Comparison of ENCODE assay signal across 27 cellular contexts in the genomic region with DNA sequence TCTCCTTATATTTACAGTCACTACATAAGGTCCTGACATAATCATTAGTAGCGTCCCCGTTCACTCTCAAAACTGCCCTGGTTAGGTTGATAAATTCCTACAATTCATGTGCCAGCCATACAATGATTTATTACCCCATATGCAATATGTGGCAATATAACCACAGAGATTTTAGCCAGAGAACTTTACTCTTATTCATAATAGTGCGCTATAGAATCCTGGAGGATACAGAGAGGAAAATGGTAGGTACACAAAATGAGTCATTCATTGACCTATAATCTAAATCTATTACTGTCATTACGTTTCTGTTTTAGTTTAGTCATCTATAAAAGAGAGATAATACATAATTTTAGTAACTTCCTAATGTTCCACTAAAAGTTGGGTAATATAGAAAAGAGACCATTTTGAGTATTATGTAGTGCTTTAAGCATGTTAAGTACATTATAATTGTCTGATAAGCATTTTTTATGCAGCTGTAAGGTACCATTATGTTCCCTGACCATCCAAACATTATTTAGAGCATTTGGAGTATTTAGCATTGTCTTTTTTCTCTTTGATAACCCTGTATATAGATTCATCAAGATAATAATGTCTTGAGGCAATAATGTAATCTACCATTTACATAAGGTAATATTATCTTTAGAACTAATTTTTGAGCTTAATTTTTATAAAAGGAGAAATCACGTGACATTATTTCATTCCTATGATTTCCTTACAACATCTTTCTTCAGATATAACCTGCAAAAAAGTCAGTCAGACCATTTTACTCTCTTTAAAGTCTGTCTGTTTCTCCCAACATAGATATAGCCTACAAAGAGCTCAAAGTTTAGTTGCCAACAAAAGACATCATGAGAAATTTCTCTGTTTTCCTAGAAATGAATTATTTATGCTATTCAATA.
DNase-seq lines count a peak whose midpoint lies in the region; ATAC-seq, FAIRE-seq and TF ChIP-seq lines count a peak whose summit lies in the region.
"Had no signal": no experiment of that assay in that cellular context is flagged by ENCODE, and none has a peak within 500 bp of the region (broad histone marks: within the 10 kb centered on the region; RNA-seq: fewer than 3 reads in every experiment).

No MANE protein-coding gene starts in this region.

- no peak for DNase-seq in SK-N-SH
- DNase-seq in PC-9 = peak in 1 of 2 experiments; percentile 86
- DNase-seq in epithelial cell of prostate (ENCODE audit: low read depth, low spot score) = no peak
- DNase-seq in heart left ventricle = no peak
- no peak for DNase-seq in heart right ventricle
- no peak for DNase-seq in activated CD8-positive, alpha-beta memory T cell treated with anti-CD3 and anti-CD28 coated beads for 24 hours
- DNase-seq in H54 (ENCODE audit: insufficient read length, low spot score) = no peak
- DNase-seq: activated CD4-positive, alpha-beta T cell treated with anti-CD3 and anti-CD28 coated beads, Interleukin-2, amount 50 U/mL, for 48 hours; activated CD4-positive, CD25-positive, alpha-beta regulatory T cell; BE2C; body of pancreas; DMS79 treated with DMSO at 0.1 percent for 48 hours; erythroblast; GM23248; Karpas-422; kidney; NCI-H1092; NCI-H187; NCI-H2171 treated with DMSO at 0.1 percent for 48 hours; NCI-H526 treated with DMSO at 0.1 percent for 48 hours; SHP77; sigmoid colon; stomach; SW 1271; trophoblast cell had no signal

- H2AFZ ChIP-seq in SK-N-SH (ENCODE audit: low read depth) = no peak overlapping the region
- no peak overlapping the region for H2AFZ ChIP-seq in PC-9
- H2AFZ ChIP-seq: GM23248 had no signal

- no peaks in the 10 kb centered on the region for H3F3A ChIP-seq in SK-N-SH (replicated peaks; ENCODE audit: insufficient read depth)
- peaks cover 10% of the 10 kb centered on the region for H3F3A ChIP-seq in PC-9 (ENCODE audit: insufficient read depth, low read depth)

- no peaks in the 10 kb centered on the region for H3K36me3 ChIP-seq in SK-N-SH (replicated peaks in 1 of 2; ENCODE audit: control insufficient read depth in 1 of 2, insufficient read depth in 2 of 2, low read length in 1 of 2)
- 0 out of 2 replicates have a peak, but pooled peaks cover 7% of the 10 kb centered on the region for H3K36me3 ChIP-seq in PC-9 (ENCODE audit: low read depth)
- H3K36me3 ChIP-seq in heart left ventricle = no peaks in the 10 kb centered on the region
- H3K36me3 ChIP-seq in heart right ventricle = no peaks in the 10 kb centered on the region
- H3K36me3 ChIP-seq: BE2C, sigmoid colon, stomach had no signal

- no peak for FAIRE-seq in H54 (lab: Jason Lieb, UNC)
- FAIRE-seq: kidney had no signal

- no peaks in the 10 kb centered on the region for H4K20me1 ChIP-seq in SK-N-SH (ENCODE audit: insufficient read depth)
- no peaks in the 10 kb centered on the region for H4K20me1 ChIP-seq in PC-9 (ENCODE audit: insufficient read depth)

- TF ChIP-seq RAD21 in SK-N-SH (IDR thresholded peaks at IDR 0.05; ENCODE audit: low read length) = no peak

- TF ChIP-seq CTCF in SK-N-SH (IDR thresholded peaks at IDR 0.05) (no peak), PC-9 (conservative IDR thresholded peaks at IDR 0.05) (no peak), heart left ventricle (IDR thresholded peaks at IDR 0.05) (no peak), heart right ventricle (IDR thresholded peaks at IDR 0.05) (no peak)

- H3K9me3 ChIP-seq in SK-N-SH = no peaks in the 10 kb centered on the region
- peaks cover 40% of the 10 kb centered on the region for H3K9me3 ChIP-seq in PC-9 (ENCODE audit: insufficient read depth, low read depth)
- peaks cover 0 to 12% (median under 1%) of the 10 kb centered on the region in 12 donors for H3K9me3 ChIP-seq in heart left ventricle
- H3K9me3 ChIP-seq in heart right ventricle = peaks cover 0 to 13% (median 0%) of the 10 kb centered on the region in 11 donors
- H3K9me3 ChIP-seq: BE2C, body of pancreas, sigmoid colon had no signal

- H3K4me2 ChIP-seq in SK-N-SH (no peak overlapping the region), PC-9 (peak overlapping the region; percentile 38)

- CTCF ChIA-PET in SK-N-SH (lab: Yijun Ruan, JAX) (no interaction called here), PC-9 (lab: Charles Lee) (no interaction called here)

- no TSS peak for BruUV-seq in PC-9 (replicated peaks; lab: Mats Ljungman, UMichigan)

- H3K4me3 ChIP-seq in SK-N-SH (ENCODE audit: low read depth in 2 of 2, low read length in 1 of 2) (no peak overlapping the region), PC-9 (no peak overlapping the region), heart left ventricle (no peak overlapping the region), heart right ventricle (no peak overlapping the region)
- H3K4me3 ChIP-seq: body of pancreas, GM23248, lung, sigmoid colon, stomach had no signal

- ATAC-seq in SK-N-SH treated with all-trans-retinoic acid at 6 μM for 48 hours (no peak), heart left ventricle (no peak), heart right ventricle (no peak)
- ATAC-seq: body of pancreas had no signal

- H3K4me1 ChIP-seq in SK-N-SH (ENCODE audit: control insufficient read depth in 1 of 2, insufficient read depth in 2 of 2, low read depth in 1 of 2, low read length in 1 of 2) (no peaks in the 10 kb centered on the region; a peak in 2 of 4 replicates), PC-9 (replicated peaks; ENCODE audit: insufficient read depth) (peaks cover 19% of the 10 kb centered on the region), heart left ventricle (no peaks in the 10 kb centered on the region), heart right ventricle (no peaks in the 10 kb centered on the region)
- H3K4me1 ChIP-seq: BE2C, body of pancreas had no signal

- no peak for TF ChIP-seq EP300 in SK-N-SH (IDR thresholded peaks at IDR 0.05; ENCODE audit: borderline replicate concordance in 1 of 2, low read depth in 1 of 2, low read length in 1 of 2)

- H3K9me2 ChIP-seq in SK-N-SH (no peaks in the 10 kb centered on the region), PC-9 (ENCODE audit: insufficient read depth) (no peaks in the 10 kb centered on the region)

- H3K27me3 ChIP-seq in SK-N-SH (ENCODE audit: insufficient read depth) = no peaks in the 10 kb centered on the region
- H3K27me3 ChIP-seq in PC-9 (ENCODE audit: insufficient read depth, low read depth) = no peaks in the 10 kb centered on the region
- no peaks in the 10 kb centered on the region for H3K27me3 ChIP-seq in heart left ventricle
- no peaks in the 10 kb centered on the region for H3K27me3 ChIP-seq in heart right ventricle
- H3K27me3 ChIP-seq: BE2C, body of pancreas, sigmoid colon, stomach had no signal

- TF ChIP-seq POLR2A in heart left ventricle (IDR thresholded peaks at IDR 0.05) = no peak
- no peak for TF ChIP-seq POLR2A in H54 (IDR thresholded peaks at IDR 0.05; ENCODE audit: low read depth, low read length)

- H3K79me2 ChIP-seq in SK-N-SH (ENCODE audit: insufficient read depth) (no peaks in the 10 kb centered on the region), PC-9 (ENCODE audit: low read depth) (no peaks in the 10 kb centered on the region)

- intact Hi-C loops in PC-9 (cut with micrococcal nuclease; ENCODE audit: unreplicated experiment) = no loop called here
- intact Hi-C loops in heart left ventricle (cut with DNase I) = no loop called here
- intact Hi-C loops in heart right ventricle (cut with DNase I) = no loop called here

- no peak overlapping the region for H3K9ac ChIP-seq in SK-N-SH
- H3K9ac ChIP-seq: GM23248 had no signal

- POLR2A ChIA-PET in SK-N-SH (lab: Yijun Ruan, JAX) = no interaction called here
- POLR2A ChIA-PET in PC-9 (lab: Charles Lee; ENCODE audit: unreplicated experiment) = no interaction called here

- H3K27ac ChIP-seq in SK-N-SH (ENCODE audit: low read depth in 2 of 2, low read length in 1 of 2) = no peak overlapping the region
- peak overlapping the region; percentile 64 for H3K27ac ChIP-seq in PC-9
- H3K27ac ChIP-seq in epithelial cell of prostate = peak overlapping the region; percentile 75
- H3K27ac ChIP-seq in heart left ventricle = no peak overlapping the region
- H3K27ac ChIP-seq in heart right ventricle = no peak overlapping the region
- H3K27ac ChIP-seq: body of pancreas, GM23248, stomach had no signal

- 56% methylated on average over 5 of the region's 5 CpGs for WGBS in SK-N-SH (ENCODE audit: low lambda C conversion rate)
- 78 to 91% (median 83%) methylated on average over 5 of the region's 5 CpGs for WGBS in heart left ventricle, 4 donors
- WGBS in heart right ventricle, 2 donors = 75 to 80% methylated on average over 5 of the region's 5 CpGs

TF ChIP-seq in SK-N-SH treated with all-trans-retinoic acid at 6 μM for 48 hours, 23 proteins besides CTCF, POLR2A, EP300 and RAD21 (continues in another document):
- no peak for TF ChIP-seq PPARA (CRISPR knock-in tag; IDR thresholded peaks at IDR 0.05; ENCODE audit: borderline replicate concordance)
- peak; percentile 92 for TF ChIP-seq ISL1 (CRISPR knock-in tag; IDR thresholded peaks at IDR 0.05)
- no peak for TF ChIP-seq SNAI2 (CRISPR knock-in tag; IDR thresholded peaks at IDR 0.05)
- TF ChIP-seq BACH2 (CRISPR knock-in tag; IDR thresholded peaks at IDR 0.05; ENCODE audit: borderline replicate concordance) = no peak

TF ChIP-seq in SK-N-SH, 30 proteins besides CTCF, POLR2A, EP300 and RAD21:
- TF ChIP-seq GATA2 (CRISPR knock-in tag; IDR thresholded peaks at IDR 0.05) (no peak), CHD2 (IDR thresholded peaks at IDR 0.05; ENCODE audit: low read length, partially characterized antibody) (no peak), NFIC (IDR thresholded peaks at IDR 0.05; ENCODE audit: borderline replicate concordance) (no peak), RCOR1 (IDR thresholded peaks at IDR 0.05; ENCODE audit: low read length) (no peak), MXI1 (IDR thresholded peaks at IDR 0.05; ENCODE audit: low read depth, low read length) (no peak), GABPA (IDR thresholded peaks at IDR 0.05; ENCODE audit: low read depth) (no peak)

Comparison
In these comparisons a context has a peak if more than half of its experiments do, and no peak if none do; other contexts are left out.
1. H3K27ac ChIP-seq: peak in PC-9 (single experiment) and epithelial cell of prostate (single experiment); none in SK-N-SH (0 of 2), heart left ventricle (0 of 12) and heart right ventricle (0 of 10).